Comparison of ENCODE assay signal across 20 cellular contexts in the genomic region with DNA sequence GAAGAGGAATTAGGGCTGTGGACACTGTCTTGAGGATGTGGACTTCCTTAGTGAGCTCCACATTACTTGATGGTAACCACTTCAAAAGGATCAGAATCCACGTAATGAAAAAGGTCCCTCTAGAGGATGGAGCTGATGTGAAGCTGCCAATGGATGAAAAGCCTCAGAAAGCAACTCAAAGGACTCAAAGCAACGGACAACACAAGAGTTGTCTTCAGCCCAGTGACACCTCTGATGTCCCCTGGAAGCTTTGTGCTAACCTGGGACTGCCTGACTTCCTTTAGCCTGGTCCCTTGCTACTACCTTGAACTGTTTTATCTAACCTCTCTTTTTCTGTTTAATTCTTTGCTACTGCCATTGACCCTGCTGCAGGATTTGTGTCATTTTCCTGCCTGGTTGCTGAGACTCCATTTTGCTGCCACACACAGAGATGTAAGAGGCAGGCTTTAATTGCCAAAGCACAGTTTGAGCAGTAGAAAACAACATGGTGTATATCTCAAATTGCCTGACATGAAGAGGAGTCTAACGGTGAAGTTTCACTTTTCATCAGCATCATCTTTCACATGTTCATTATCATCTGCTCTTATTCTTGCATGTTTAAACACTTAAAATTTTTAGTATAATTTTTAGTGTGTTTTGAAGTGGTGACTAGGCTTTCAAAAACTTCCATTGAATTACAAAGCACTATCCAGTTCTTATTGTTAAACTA. TPM values are rescaled to one million over a fixed set of nuclear protein-coding genes. Genes with fewer than 3 reads are reported as not detected.
DNase-seq lines count a peak whose midpoint lies in the region; ATAC-seq, FAIRE-seq and TF ChIP-seq lines count a peak whose summit lies in the region.
"Had no signal": no experiment of that assay in that cellular context is flagged by ENCODE, and none has a peak within 500 bp of the region (broad histone marks: within the 10 kb centered on the region; RNA-seq: fewer than 3 reads in every experiment).

No MANE protein-coding gene starts in this region.

- TF ChIP-seq CTCF in OCI-LY3 (IDR thresholded peaks at IDR 0.05; ENCODE audit: low read depth, low read length) = no peak
- TF ChIP-seq CTCF in gastroesophageal sphincter (IDR thresholded peaks at IDR 0.05) = no peak

- 92% methylated on average over 3 of the region's 3 CpGs for WGBS in gastroesophageal sphincter (ENCODE audit: low coverage in 1 of 2), 2 donors
- 88 to 93% methylated on average over 3 of the region's 3 CpGs for WGBS in aorta, 2 donors

- TF ChIP-seq POLR2A in GM12891 (IDR thresholded peaks at IDR 0.05; ENCODE audit: low read depth, low read length) (no peak), gastroesophageal sphincter (IDR thresholded peaks at IDR 0.05) (no peak), GM12892 (IDR thresholded peaks at IDR 0.05; ENCODE audit: low read depth, low read length) (no peak)

- H3K4me1 ChIP-seq in OCI-LY3 (ENCODE audit: low read length) (peaks cover 9% of the 10 kb centered on the region), gastroesophageal sphincter (no peaks in the 10 kb centered on the region), aorta (ENCODE audit: control insufficient read depth in 1 of 2, insufficient read depth in 2 of 2, low read length in 2 of 2) (no peaks in the 10 kb centered on the region)
- H3K4me1 ChIP-seq: SJSA1 had no signal

- TF ChIP-seq EP300 in gastroesophageal sphincter (IDR thresholded peaks at IDR 0.05) = no peak

- peak; percentile 39 for ATAC-seq in GM18868 (IDR thresholded peaks at IDR 0.05; ENCODE audit: unreplicated experiment)
- ATAC-seq in HG02884 (IDR thresholded peaks at IDR 0.05; ENCODE audit: unreplicated experiment) = peak; percentile 62
- ATAC-seq in gastroesophageal sphincter = no peak
- no peak for ATAC-seq in aorta (ENCODE audit: low FRiP score)

- H3K79me2 ChIP-seq in OCI-LY3 (ENCODE audit: low read length) = no peaks in the 10 kb centered on the region

- H3K27me3 ChIP-seq in OCI-LY3 (ENCODE audit: low read depth, low read length) (no peaks in the 10 kb centered on the region), gastroesophageal sphincter (no peaks in the 10 kb centered on the region), aorta (ENCODE audit: control insufficient read depth in 1 of 2, insufficient read depth in 2 of 2, low read length in 1 of 2) (no peaks in the 10 kb centered on the region)
- H3K27me3 ChIP-seq: MG63, SJSA1 had no signal

- peak overlapping the region; percentile 35 for H2AFZ ChIP-seq in OCI-LY3 (ENCODE audit: low read depth, low read length)

- H3K9me3 ChIP-seq in OCI-LY3 (ENCODE audit: insufficient read depth, low read length) = no peaks in the 10 kb centered on the region
- no peaks in the 10 kb centered on the region for H3K9me3 ChIP-seq in gastroesophageal sphincter
- H3K9me3 ChIP-seq in aorta (ENCODE audit: control insufficient read depth, low read length) = no peaks in the 10 kb centered on the region
- H3K9me3 ChIP-seq: MG63, SJSA1 had no signal

- DNase-seq in GM12891 (ENCODE audit: insufficient read length, low spot score) (no peak), GM12892 (ENCODE audit: insufficient read length) (no peak), kidney glomerular epithelial cell (lab: John Stamatoyannopoulos, UW) (no peak), aorta (no peak)
- DNase-seq: DMS 273 treated with DMSO at 0.1 percent for 48 hours, GF-D8, H7, MG63, NCI-H1105, NCI-H1694, NCI-H2107, NCI-H446, NCI-H69, SW 1271 had no signal

- no peak overlapping the region for H3K9ac ChIP-seq in OCI-LY3 (ENCODE audit: low read length)

- H3K4me3 ChIP-seq in OCI-LY3 (ENCODE audit: low read length) (no peak overlapping the region), gastroesophageal sphincter (no peak overlapping the region), aorta (ENCODE audit: low read length in 2 of 2) (no peak overlapping the region)
- H3K4me3 ChIP-seq: MG63, SJSA1 had no signal

- intact Hi-C loops in aorta (cut with DNase I) = no loop called here

- peak overlapping the region; percentile 51 for H3K4me2 ChIP-seq in OCI-LY3 (ENCODE audit: low read length)

- H3K36me3 ChIP-seq in OCI-LY3 (replicated peaks; ENCODE audit: low read depth, low read length) (no peaks in the 10 kb centered on the region), gastroesophageal sphincter (no peaks in the 10 kb centered on the region), aorta (ENCODE audit: control insufficient read depth in 1 of 2, insufficient read depth in 2 of 2, low read length in 1 of 2) (no peaks in the 10 kb centered on the region)
- H3K36me3 ChIP-seq: MG63 had no signal

- H3K27ac ChIP-seq in OCI-LY3 (ENCODE audit: low read length) = no peak overlapping the region
- no peak overlapping the region for H3K27ac ChIP-seq in gastroesophageal sphincter
- H3K27ac ChIP-seq in aorta (ENCODE audit: low read depth in 1 of 2, low read length in 2 of 2) = no peak overlapping the region
- H3K27ac ChIP-seq: C4-2B, SJSA1 had no signal

- FAIRE-seq in GM12891 (lab: Jason Lieb, UNC) (peak; percentile 68), GM12892 (lab: Jason Lieb, UNC) (no peak)

- H4K20me1 ChIP-seq in OCI-LY3 (ENCODE audit: insufficient read depth, low read length) = no peaks in the 10 kb centered on the region

TF ChIP-seq in GM12891, 5 proteins besides CTCF, POLR2A, EP300 and RAD21:
- TF ChIP-seq POLR2AphosphoS5 (IDR thresholded peaks at IDR 0.05; ENCODE audit: low read depth, low read length) (no peak), PAX5 (IDR thresholded peaks at IDR 0.05; ENCODE audit: insufficient read depth, low read length, severe bottlenecking) (no peak), SPI1 (IDR thresholded peaks at IDR 0.05; ENCODE audit: low read depth, low read length) (no peak), POU2F2 (IDR thresholded peaks at IDR 0.05; ENCODE audit: low read depth, low read length) (no peak), TAF1 (IDR thresholded peaks at IDR 0.05; ENCODE audit: low read depth, low read length) (no peak)

RNA-seq across cellular contexts. Expression of a gene that starts 11.1 kb away (rescaled TPM):
- 17.4 TPM for polyA plus RNA-seq in GM12891 (2012; ENCODE audit: low read depth, missing spikeins)
- total RNA-seq in gastroesophageal sphincter (100 to 1,000 TPM in 3 of 4 donors, 10 to 100 TPM in 1; 92.5 to 138 (median 123) TPM), aorta (10 to 100 TPM; 72.1 to 84.7 TPM)
- polyA plus RNA-seq in GM12892 (2012; ENCODE audit: missing spikeins) = 33.2 TPM
- 100 to 1,000 TPM in 1 of 2 donors, 10 to 100 TPM in 1; 42.2 to 105 TPM for polyA plus RNA-seq in aorta

Comparison
In these comparisons a context has a peak if more than half of its experiments do, and no peak if none do; other contexts are left out.
1. ATAC-seq: peak in GM18868 (single experiment) and HG02884 (single experiment); none in gastroesophageal sphincter (single experiment) and aorta (single experiment).